Comparison of ENCODE assay signal across 27 cellular contexts in genomic region chr4:38699112-38699511, GRCh38.
"Had no signal": no experiment of that assay in that cellular context is flagged by ENCODE, and none has a peak within 500 bp of the region (broad histone marks: within the 10 kb centered on the region; RNA-seq: fewer than 3 reads in every experiment).

No MANE protein-coding gene starts in this region.

- H3K9ac ChIP-seq: parathyroid adenoma had no signal

- DNase-seq: activated CD4-positive, alpha-beta T cell treated with anti-CD3 and anti-CD28 coated beads for 36 hours; activated CD4-positive, alpha-beta T cell treated with anti-CD3 and anti-CD28 coated beads, Interleukin-2, amount 50 U/mL, for 4 hours; activated CD4-positive, CD25-positive, alpha-beta regulatory T cell; activated gamma-delta T cell; activated naive CD4-positive, alpha-beta T cell treated with anti-CD3 and anti-CD28 coated beads, Interleukin-2, amount 50 U/mL, for 16 hours; activated T-cell treated with anti-CD3 and anti-CD28 coated beads, Interleukin-2, amount 50 U/mL, for 1 hour; adrenal gland; aorta; body of pancreas; dermis blood vessel endothelial cell; effector CD8-positive, alpha-beta T cell; esophagus squamous epithelium; foreskin melanocyte; glutamatergic neuron; left lung; lower lobe of right lung; mesendoderm; occipital lobe; right cardiac atrium; stimulated activated CD4-positive, alpha-beta T cell treated with anti-CD3 and anti-CD28 coated beads, Interleukin-2, amount 100 ng/mL, for 48 hours; stimulated activated naive CD8-positive, alpha-beta T cell treated with anti-CD3 and anti-CD28 coated beads, Interleukin-15, Interleukin-2, amounts not matched to agents 100 U/mL and 50 U/mL, for 24 hours; T-helper 1 cell; testis; transverse colon had no signal

- H3K9me3 Mint-ChIP-seq: T-helper 2 cell treated with Interferon-gamma antibody and Interleukin-4, amounts not matched to agents 5 μg/mL and 100 μg/mL, for 36 hours had no signal

- H3K27me3 ChIP-seq: adrenal gland, body of pancreas, esophagus squamous epithelium, left lung, testis, transverse colon had no signal

- H2AFZ ChIP-seq: parathyroid adenoma had no signal

- H3K4me3 Mint-ChIP-seq: activated CD4-positive, alpha-beta T cell treated with anti-CD3 and anti-CD28 coated beads for 36 hours; T-helper 2 cell treated with Interferon-gamma antibody and Interleukin-4, amounts not matched to agents 5 μg/mL and 100 μg/mL, for 36 hours had no signal

- H3K4me3 ChIP-seq: adrenal gland, body of pancreas, esophagus squamous epithelium, left lung, lower lobe of right lung, testis, transverse colon had no signal

- H3K79me2 ChIP-seq: parathyroid adenoma had no signal

- H3K27ac Mint-ChIP-seq: activated CD4-positive, alpha-beta T cell treated with anti-CD3 and anti-CD28 coated beads for 36 hours; T-helper 2 cell treated with Interferon-gamma antibody and Interleukin-4, amounts not matched to agents 5 μg/mL and 100 μg/mL, for 36 hours had no signal

- H3K27ac ChIP-seq: adrenal gland, body of pancreas, epithelial cell of prostate, esophagus squamous epithelium, left lung, lower lobe of right lung, parathyroid adenoma, testis, transverse colon had no signal

- H3K27me3 Mint-ChIP-seq: activated CD4-positive, alpha-beta T cell treated with anti-CD3 and anti-CD28 coated beads for 36 hours had no signal

- H3K4me1 ChIP-seq: body of pancreas, parathyroid adenoma, testis had no signal

- H3K9me3 ChIP-seq: adrenal gland, body of pancreas, esophagus squamous epithelium, left lung, lower lobe of right lung, testis, transverse colon had no signal

- ATAC-seq: activated CD4-positive, alpha-beta T cell treated with anti-CD3 and anti-CD28 coated beads for 36 hours; body of pancreas; left lung; lower lobe of right lung; right cardiac atrium; stimulated activated naive CD8-positive, alpha-beta T cell treated with anti-CD3 and anti-CD28 coated beads, Interleukin-15, Interleukin-2, amounts not matched to agents 100 U/mL and 50 U/mL, for 24 hours had no signal
